19 cellular contexts compared by ENCODE assay signal in the genomic region with DNA sequence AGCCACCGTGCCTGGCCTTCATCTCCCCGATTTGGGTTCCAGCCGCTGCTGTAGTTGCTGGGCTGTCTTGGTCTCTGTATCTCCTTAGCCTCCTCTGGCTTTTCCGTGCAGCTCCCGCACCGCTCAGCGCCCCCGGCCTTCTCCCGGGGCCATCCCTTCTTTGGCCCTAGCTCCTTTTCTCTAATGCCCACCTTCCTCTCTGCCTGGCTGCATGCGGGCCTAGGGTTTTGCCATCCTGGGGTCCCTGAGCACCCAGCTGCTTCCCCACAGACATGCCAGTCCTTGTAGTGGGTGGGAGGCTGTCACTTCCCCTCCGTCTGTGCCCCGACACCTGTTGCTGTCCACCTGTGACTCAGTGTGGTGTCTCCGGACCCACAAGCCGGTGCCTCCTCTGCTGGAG. TPM values are rescaled to one million over a fixed set of nuclear protein-coding genes. Genes with fewer than 3 reads are reported as not detected.
"Had no signal": no experiment of that assay in that cellular context is flagged by ENCODE, and none has a peak within 500 bp of the region (broad histone marks: within the 10 kb centered on the region; RNA-seq: fewer than 3 reads in every experiment).

No MANE protein-coding gene starts in this region.

- H3K36me3 ChIP-seq: gastroesophageal sphincter, left lung, tibial artery had no signal

- DNase-seq: activated CD4-positive, alpha-beta T cell treated with anti-CD3 and anti-CD28 coated beads, Interleukin-2, amount 50 U/mL, for 4 hours; activated naive CD4-positive, alpha-beta T cell; activated T-cell treated with anti-CD3 and anti-CD28 coated beads for 4 hours; erythroblast; mesenchymal stem cell; natural killer cell; stimulated activated CD4-positive, alpha-beta T cell treated with anti-CD3 and anti-CD28 coated beads, Interleukin-1b, Interleukin-23, amount 100 ng/mL, for 48 hours; tibial artery had no signal

- H3K9me3 ChIP-seq: gastroesophageal sphincter, left lung, tibial artery had no signal

- H3K9me3 Mint-ChIP-seq: natural killer cell had no signal

- H3K27me3 ChIP-seq: dorsolateral prefrontal cortex, gastroesophageal sphincter, left lung had no signal

- H3K4me3 ChIP-seq: dorsolateral prefrontal cortex, gastroesophageal sphincter, left lung, tibial artery had no signal

- ATAC-seq: activated CD4-positive, CD25-positive, alpha-beta regulatory T cell treated with anti-CD3 and anti-CD28 coated beads, Interleukin-2, amount 50 U/mL, for 24 hours; gastroesophageal sphincter; left lung; natural killer cell; sciatic nerve had no signal

- H3K27ac Mint-ChIP-seq: natural killer cell had no signal

- H3K4me1 Mint-ChIP-seq: natural killer cell had no signal

- H3K27ac ChIP-seq: dorsolateral prefrontal cortex, gastroesophageal sphincter, left lung, tibial artery had no signal

- FAIRE-seq: islet of Langerhans, urothelium cell line had no signal

- H3K36me3 Mint-ChIP-seq: natural killer cell had no signal

- H3K4me3 Mint-ChIP-seq: natural killer cell had no signal

- H3K4me1 ChIP-seq: gastroesophageal sphincter, left lung, tibial artery had no signal

RNA-seq across cellular contexts. Expression of a gene that starts 36.4 kb away (rescaled TPM):
- total RNA-seq: gastroesophageal sphincter, left lung, mucosa of gallbladder, natural killer cell, pulmonary artery endothelial cell, subcutaneous adipose tissue had no signal
- polyA plus RNA-seq: adipose tissue had no signal
